8 cellular contexts compared by ENCODE assay signal in the genomic region with DNA sequence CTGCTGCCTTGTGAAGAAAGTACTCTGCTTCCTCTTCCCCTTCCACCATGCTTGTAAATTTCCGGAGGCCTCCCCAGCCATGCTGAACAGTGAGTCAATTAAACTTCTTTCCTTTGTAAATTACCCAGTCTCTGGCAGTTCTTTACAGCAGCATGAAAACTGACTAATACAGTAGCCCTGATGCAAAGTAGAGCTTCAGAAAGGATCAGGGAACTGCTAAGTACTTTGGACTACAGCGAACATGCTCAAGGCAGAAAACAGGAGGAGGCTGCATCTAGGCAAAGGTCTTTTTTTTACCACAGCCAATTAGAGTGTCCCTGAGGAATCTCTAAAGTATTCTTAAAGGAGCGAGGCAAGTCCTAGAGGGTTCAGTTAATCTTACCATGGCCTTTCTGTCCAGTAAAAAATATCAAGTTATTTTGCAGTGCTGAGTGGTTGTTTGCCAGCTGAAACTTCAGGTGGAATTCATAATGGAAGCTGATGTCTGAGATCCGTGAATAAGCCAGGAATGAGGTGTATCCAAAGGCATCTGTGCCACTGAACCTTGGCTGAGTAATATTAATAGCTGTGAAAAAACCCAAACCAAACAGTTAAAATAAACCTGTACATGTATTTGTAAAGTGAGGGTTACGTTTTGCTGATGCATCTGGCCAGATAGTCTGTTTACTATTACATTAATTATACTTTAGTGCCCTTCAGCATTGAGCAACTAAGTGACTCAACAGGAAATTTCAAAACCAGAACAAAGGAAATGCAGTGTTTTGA.
DNase-seq lines count a peak whose midpoint lies in the region; ATAC-seq and TF ChIP-seq lines count a peak whose summit lies in the region.

No MANE protein-coding gene starts in this region.

- DNase-seq in NCI-H460 (ENCODE audit: extremely low read depth, low read depth) (peak; percentile 87), colonic mucosa (no peak), HAP-1 (ENCODE audit: low spot score in 2 of 2) (no peak)

- H3K9ac ChIP-seq in colonic mucosa (ENCODE audit: low read depth in 2 of 2, low read length in 2 of 2), result no peak overlapping the region

- H3K9me3 ChIP-seq in colonic mucosa (no peaks in the 10 kb centered on the region), muscle layer of duodenum (ENCODE audit: control insufficient read depth in 1 of 2, low read length in 2 of 2) (no peaks in the 10 kb centered on the region), HAP-1 (no peaks in the 10 kb centered on the region)

- intact Hi-C loops in colonic mucosa (cut with DNase I), result no loop called here

- no peak for TF ChIP-seq CTCF in C4-2B (conservative IDR thresholded peaks at IDR 0.05)
- no peak for TF ChIP-seq CTCF in colonic mucosa (IDR thresholded peaks at IDR 0.05)

- in situ Hi-C loops in HAP-1 (cut with MboI; ENCODE audit: low sequenced_read_pairs), result no loop called here

- no peak overlapping the region for H3K4me3 ChIP-seq in colonic mucosa
- H3K4me3 ChIP-seq in muscle layer of duodenum (ENCODE audit: low read depth in 1 of 2, low read length in 2 of 2), result peak overlapping the region in 1 of 2 donors; percentile 12
- no peak overlapping the region for H3K4me3 ChIP-seq in HAP-1

- ATAC-seq in GM19324 (IDR thresholded peaks at IDR 0.05; ENCODE audit: low FRiP score, unreplicated experiment) (no peak), GM21381 (IDR thresholded peaks at IDR 0.05; ENCODE audit: unreplicated experiment) (no peak), HG03175 (IDR thresholded peaks at IDR 0.05; ENCODE audit: unreplicated experiment) (no peak)

- H3K27ac ChIP-seq in C4-2B, result peak overlapping the region; percentile 82; the same call in 1 of the 2 replicates
- H3K27ac ChIP-seq in colonic mucosa, result peak overlapping the region; percentile 68
- peak overlapping the region; percentile 54 for H3K27ac ChIP-seq in muscle layer of duodenum (ENCODE audit: low read length)

- H3K27me3 ChIP-seq in colonic mucosa, result no peaks in the 10 kb centered on the region
- H3K27me3 ChIP-seq in muscle layer of duodenum (ENCODE audit: low read depth, low read length), result no peaks in the 10 kb centered on the region
- H3K27me3 ChIP-seq in HAP-1 (ENCODE audit: low read depth), result no peaks in the 10 kb centered on the region

- H3K4me1 ChIP-seq in colonic mucosa, result no peaks in the 10 kb centered on the region
- peaks cover 0 to 9% of the 10 kb centered on the region in 2 donors for H3K4me1 ChIP-seq in muscle layer of duodenum (ENCODE audit: control insufficient read depth in 1 of 2, insufficient read depth in 2 of 2, low read length in 2 of 2)
- H3K4me1 ChIP-seq in HAP-1, result no peaks in the 10 kb centered on the region

- no peaks in the 10 kb centered on the region for H3K36me3 ChIP-seq in colonic mucosa
- no peaks in the 10 kb centered on the region for H3K36me3 ChIP-seq in muscle layer of duodenum (ENCODE audit: control insufficient read depth in 1 of 2, insufficient read depth in 2 of 2, low read length in 2 of 2)
- H3K36me3 ChIP-seq in HAP-1 (replicated peaks), result no peaks in the 10 kb centered on the region
